Comparison of ENCODE assay signal across 11 cellular contexts in the genomic region with DNA sequence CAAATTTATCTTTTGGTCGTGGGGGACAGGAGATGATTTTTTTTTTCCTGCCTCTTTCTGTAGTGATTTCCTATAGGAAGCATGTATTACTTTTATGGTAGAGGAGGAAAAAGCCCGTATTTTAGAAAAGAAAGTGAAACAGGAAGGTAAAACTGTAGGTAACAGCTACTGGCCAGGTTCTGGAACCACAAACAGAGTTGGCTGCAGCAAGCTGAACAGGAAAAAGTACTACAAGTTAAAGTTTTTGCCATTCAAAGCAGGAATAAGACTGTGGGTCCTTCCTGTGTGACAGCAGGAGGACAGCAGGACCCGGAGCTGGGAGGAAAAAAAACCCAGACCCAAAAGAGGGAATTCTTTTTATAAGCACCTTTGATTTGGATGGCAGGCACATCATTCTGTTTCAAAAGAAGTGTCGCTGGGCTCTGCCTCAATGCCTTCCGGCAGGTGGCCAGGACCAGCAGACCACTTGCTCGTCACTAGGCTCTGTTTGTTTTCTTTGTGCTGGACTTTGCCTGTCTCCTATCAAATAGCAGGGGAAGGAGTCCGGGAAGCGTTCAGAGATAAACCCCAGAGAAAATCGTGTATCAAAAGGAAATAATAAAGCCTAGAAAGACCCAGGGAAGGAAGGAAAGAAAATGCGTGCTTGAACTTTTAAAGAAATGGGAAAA.
DNase-seq lines count a peak whose midpoint lies in the region; ATAC-seq and TF ChIP-seq lines count a peak whose summit lies in the region.
"Had no signal": no experiment of that assay in that cellular context is flagged by ENCODE, and none has a peak within 500 bp of the region (broad histone marks: within the 10 kb centered on the region; RNA-seq: fewer than 3 reads in every experiment).

No MANE protein-coding gene starts in this region.

- H3K9me3 Mint-ChIP-seq in activated CD4-positive, alpha-beta T cell treated with anti-CD3 and anti-CD28 coated beads, Interleukin-2, amount 10 ng/mL, durations not matched to agents 7 days and 5 days: no peaks in the 10 kb centered on the region
- peaks cover 2% of the 10 kb centered on the region for H3K9me3 Mint-ChIP-seq in activated CD8-positive, alpha-beta T cell treated with anti-CD3 and anti-CD28 coated beads for 36 hours

- DNase-seq in activated CD4-positive, alpha-beta T cell treated with anti-CD3 and anti-CD28 coated beads, Interleukin-2, amount 10 ng/mL, durations not matched to agents 7 days and 5 days: no peak
- DNase-seq in activated CD4-positive, alpha-beta T cell treated with anti-CD3 and anti-CD28 coated beads for 1 hour: no peak
- no peak for DNase-seq in activated CD8-positive, alpha-beta T cell treated with anti-CD3 and anti-CD28 coated beads for 36 hours
- DNase-seq in left kidney (ENCODE audit: low read depth, low spot score) (peak; percentile 62), smooth muscle cell (lab: John Stamatoyannopoulos, UW; ENCODE audit: unreplicated experiment) (no peak), activated gamma-delta T cell treated with Interleukin-2 at 50 U/mL for 16 hours (no peak), occipital lobe (lab: John Stamatoyannopoulos, UW) (no peak)
- DNase-seq: activated effector memory CD4-positive, alpha-beta T cell treated with anti-CD3 and anti-CD28 coated beads, Interleukin-2, amount 50 U/mL, for 16 hours; cortex of kidney had no signal

- no peaks in the 10 kb centered on the region for H3K27me3 Mint-ChIP-seq in activated CD4-positive, alpha-beta T cell treated with anti-CD3 and anti-CD28 coated beads, Interleukin-2, amount 10 ng/mL, durations not matched to agents 7 days and 5 days
- no peaks in the 10 kb centered on the region for H3K27me3 Mint-ChIP-seq in activated CD8-positive, alpha-beta T cell treated with anti-CD3 and anti-CD28 coated beads for 36 hours

- H3K9ac ChIP-seq in smooth muscle cell (ENCODE audit: low read depth): no peak overlapping the region

- no peak overlapping the region for H3K27ac ChIP-seq in smooth muscle cell (ENCODE audit: low read depth)
- H3K27ac ChIP-seq: heart left ventricle had no signal

- 73% methylated on average over 10 of the region's 10 CpGs for WGBS in smooth muscle cell (ENCODE audit: low lambda C conversion rate)

- H3K27ac Mint-ChIP-seq in activated CD4-positive, alpha-beta T cell treated with anti-CD3 and anti-CD28 coated beads, Interleukin-2, amount 10 ng/mL, durations not matched to agents 7 days and 5 days: peak overlapping the region; percentile 33
- no peak overlapping the region for H3K27ac Mint-ChIP-seq in activated CD8-positive, alpha-beta T cell treated with anti-CD3 and anti-CD28 coated beads for 36 hours

- no peaks in the 10 kb centered on the region for H3F3A ChIP-seq in smooth muscle cell (ENCODE audit: low read depth)

- peaks cover 5% of the 10 kb centered on the region for H3K27me3 ChIP-seq in smooth muscle cell (ENCODE audit: low read depth)

- H3K4me3 ChIP-seq in smooth muscle cell: peak overlapping the region; percentile 16
- H3K4me3 ChIP-seq: heart left ventricle had no signal

- no peak for TF ChIP-seq CTCF in activated CD8-positive, alpha-beta T cell treated with anti-CD3 and anti-CD28 coated beads for 36 hours (IDR thresholded peaks at IDR 0.05)
- no peak for TF ChIP-seq CTCF in smooth muscle cell (IDR thresholded peaks at IDR 0.05; ENCODE audit: borderline replicate concordance, insufficient read depth, poor library complexity, severe bottlenecking)

- no peak for ATAC-seq in activated CD8-positive, alpha-beta T cell treated with anti-CD3 and anti-CD28 coated beads for 36 hours
- ATAC-seq in GM18907 (IDR thresholded peaks at IDR 0.05; ENCODE audit: unreplicated experiment): no peak
- ATAC-seq: heart left ventricle had no signal

- intact Hi-C loops in activated CD8-positive, alpha-beta T cell treated with anti-CD3 and anti-CD28 coated beads for 36 hours (cut with micrococcal nuclease): loop anchor here (5.0 kb wide), 1 partner anchor 149 kb away; no protein-coding TSS in a partner anchor

- H3K36me3 Mint-ChIP-seq in activated CD4-positive, alpha-beta T cell treated with anti-CD3 and anti-CD28 coated beads, Interleukin-2, amount 10 ng/mL, durations not matched to agents 7 days and 5 days (ENCODE audit: low read depth): no peaks in the 10 kb centered on the region
- no peaks in the 10 kb centered on the region for H3K36me3 Mint-ChIP-seq in activated CD8-positive, alpha-beta T cell treated with anti-CD3 and anti-CD28 coated beads for 36 hours (ENCODE audit: low read depth)

- peaks cover 13% of the 10 kb centered on the region for H3K4me1 Mint-ChIP-seq in activated CD4-positive, alpha-beta T cell treated with anti-CD3 and anti-CD28 coated beads, Interleukin-2, amount 10 ng/mL, durations not matched to agents 7 days and 5 days
- peaks cover 7% of the 10 kb centered on the region for H3K4me1 Mint-ChIP-seq in activated CD8-positive, alpha-beta T cell treated with anti-CD3 and anti-CD28 coated beads for 36 hours (ENCODE audit: low read depth)

- H4K20me1 ChIP-seq in smooth muscle cell (ENCODE audit: low read depth): no peaks in the 10 kb centered on the region

- POLR2A ChIA-PET in activated CD4-positive, alpha-beta T cell treated with anti-CD3 and anti-CD28 coated beads, Interleukin-2, amount 10 ng/mL, durations not matched to agents 7 days and 5 days (lab: Charles Lee): no interaction called here
- POLR2A ChIA-PET in activated CD8-positive, alpha-beta T cell treated with anti-CD3 and anti-CD28 coated beads for 36 hours (lab: Charles Lee): no interaction called here

- H3K36me3 ChIP-seq in smooth muscle cell (ENCODE audit: low read depth): no peaks in the 10 kb centered on the region
- H3K36me3 ChIP-seq: heart left ventricle had no signal

- peaks cover 11% of the 10 kb centered on the region for H3K4me1 ChIP-seq in smooth muscle cell (ENCODE audit: low read depth)
- H3K4me1 ChIP-seq: heart left ventricle had no signal

- no peaks in the 10 kb centered on the region for H3K79me2 ChIP-seq in smooth muscle cell (ENCODE audit: low read depth)

- H3K4me3 Mint-ChIP-seq in activated CD4-positive, alpha-beta T cell treated with anti-CD3 and anti-CD28 coated beads, Interleukin-2, amount 10 ng/mL, durations not matched to agents 7 days and 5 days: peak overlapping the region; percentile 61
- H3K4me3 Mint-ChIP-seq in activated CD8-positive, alpha-beta T cell treated with anti-CD3 and anti-CD28 coated beads for 36 hours: peak overlapping the region; percentile 53

- CTCF ChIA-PET in activated CD4-positive, alpha-beta T cell treated with anti-CD3 and anti-CD28 coated beads, Interleukin-2, amount 10 ng/mL, durations not matched to agents 7 days and 5 days (lab: Charles Lee): no interaction called here
- CTCF ChIA-PET in activated CD8-positive, alpha-beta T cell treated with anti-CD3 and anti-CD28 coated beads for 36 hours (lab: Charles Lee): interaction anchor here (0.5 to 2.3 kb wide), 5 partner anchors 9 to 448 kb away, joined by 3 to 9 read pairs (median 4); no protein-coding TSS in a partner anchor

- no peak overlapping the region for H2AFZ ChIP-seq in smooth muscle cell (ENCODE audit: low read depth)

- H3K9me3 ChIP-seq in smooth muscle cell (replicated peaks; ENCODE audit: low read depth): no peaks in the 10 kb centered on the region

- H3K4me2 ChIP-seq in smooth muscle cell: no peak overlapping the region
